ENCODE assay signal across 2 cellular contexts in the genomic region with DNA sequence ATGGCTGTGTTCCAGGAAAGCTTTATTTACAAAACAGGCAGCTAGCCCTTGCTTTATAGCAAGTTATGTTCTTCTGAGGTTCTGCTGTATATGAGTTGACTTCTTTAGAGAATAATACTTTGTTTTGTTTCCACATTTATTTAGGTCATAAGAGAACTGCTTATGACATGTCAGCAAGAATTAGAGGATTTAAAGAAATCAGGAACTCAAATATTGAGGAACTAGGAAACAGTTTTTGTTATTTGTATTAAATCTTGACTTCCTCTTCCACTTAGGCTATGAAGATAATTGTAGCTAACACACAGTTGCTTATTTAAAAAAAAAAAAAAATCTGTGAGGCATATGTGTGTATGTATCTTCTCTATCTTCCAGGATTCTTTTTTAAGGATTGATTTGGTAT.
TF ChIP-seq lines count a peak whose summit lies in the region.

No MANE protein-coding gene starts in this region.

TF ChIP-seq in K562, 482 proteins besides CTCF, POLR2A, EP300 and RAD21:
- no peak for TF ChIP-seq ZNF184 (CRISPR knock-in tag; IDR thresholded peaks at IDR 0.05)
- peak; percentile 17; the same call in 1 of the 2 replicates for TF ChIP-seq ZNF316 (IDR thresholded peaks at IDR 0.05)

TF ChIP-seq in GM23338, 12 proteins besides CTCF, POLR2A, EP300 and RAD21:
- TF ChIP-seq, protein P1, sequence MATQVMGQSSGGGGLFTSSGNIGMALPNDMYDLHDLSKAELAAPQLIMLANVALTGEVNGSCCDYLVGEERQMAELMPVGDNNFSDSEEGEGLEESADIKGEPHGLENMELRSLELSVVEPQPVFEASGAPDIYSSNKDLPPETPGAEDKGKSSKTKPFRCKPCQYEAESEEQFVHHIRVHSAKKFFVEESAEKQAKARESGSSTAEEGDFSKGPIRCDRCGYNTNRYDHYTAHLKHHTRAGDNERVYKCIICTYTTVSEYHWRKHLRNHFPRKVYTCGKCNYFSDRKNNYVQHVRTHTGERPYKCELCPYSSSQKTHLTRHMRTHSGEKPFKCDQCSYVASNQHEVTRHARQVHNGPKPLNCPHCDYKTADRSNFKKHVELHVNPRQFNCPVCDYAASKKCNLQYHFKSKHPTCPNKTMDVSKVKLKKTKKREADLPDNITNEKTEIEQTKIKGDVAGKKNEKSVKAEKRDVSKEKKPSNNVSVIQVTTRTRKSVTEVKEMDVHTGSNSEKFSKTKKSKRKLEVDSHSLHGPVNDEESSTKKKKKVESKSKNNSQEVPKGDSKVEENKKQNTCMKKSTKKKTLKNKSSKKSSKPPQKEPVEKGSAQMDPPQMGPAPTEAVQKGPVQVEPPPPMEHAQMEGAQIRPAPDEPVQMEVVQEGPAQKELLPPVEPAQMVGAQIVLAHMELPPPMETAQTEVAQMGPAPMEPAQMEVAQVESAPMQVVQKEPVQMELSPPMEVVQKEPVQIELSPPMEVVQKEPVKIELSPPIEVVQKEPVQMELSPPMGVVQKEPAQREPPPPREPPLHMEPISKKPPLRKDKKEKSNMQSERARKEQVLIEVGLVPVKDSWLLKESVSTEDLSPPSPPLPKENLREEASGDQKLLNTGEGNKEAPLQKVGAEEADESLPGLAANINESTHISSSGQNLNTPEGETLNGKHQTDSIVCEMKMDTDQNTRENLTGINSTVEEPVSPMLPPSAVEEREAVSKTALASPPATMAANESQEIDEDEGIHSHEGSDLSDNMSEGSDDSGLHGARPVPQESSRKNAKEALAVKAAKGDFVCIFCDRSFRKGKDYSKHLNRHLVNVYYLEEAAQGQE (IDR thresholded peaks at IDR 0.05; ENCODE audit: unreplicated experiment): no peak
- TF ChIP-seq JUNB (IDR thresholded peaks at IDR 0.05; ENCODE audit: unreplicated experiment): no peak
- no peak for TF ChIP-seq POLR2AphosphoS5 (IDR thresholded peaks at IDR 0.05; ENCODE audit: low read depth)
- no peak for TF ChIP-seq ZNF331 (CRISPR knock-in tag; IDR thresholded peaks at IDR 0.05; ENCODE audit: low read depth)
- no peak for TF ChIP-seq STAT1 (IDR thresholded peaks at IDR 0.05; ENCODE audit: unreplicated experiment)
